28 cellular contexts compared by ENCODE assay signal in the genomic region with DNA sequence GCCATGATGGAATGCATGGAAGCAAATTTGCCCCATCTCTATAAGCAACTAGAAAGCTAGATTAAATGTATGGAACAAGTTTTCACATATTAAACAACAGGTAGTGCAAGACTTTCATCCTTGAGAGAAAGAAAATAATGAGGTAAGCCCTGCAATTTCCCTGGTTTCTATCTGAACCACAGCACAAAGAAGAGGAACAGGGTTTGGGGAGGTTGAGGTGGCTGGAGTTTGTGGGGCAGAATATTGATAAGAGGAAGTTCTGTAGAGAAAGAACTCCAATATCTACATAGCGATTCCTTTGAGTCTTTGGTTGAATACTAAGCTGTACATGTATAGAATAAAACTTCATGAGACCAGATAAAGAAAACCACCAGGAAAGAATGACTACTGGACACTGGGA.
DNase-seq lines count a peak whose midpoint lies in the region; ATAC-seq and TF ChIP-seq lines count a peak whose summit lies in the region.
"Had no signal": no experiment of that assay in that cellular context is flagged by ENCODE, and none has a peak within 500 bp of the region (broad histone marks: within the 10 kb centered on the region; RNA-seq: fewer than 3 reads in every experiment).

No MANE protein-coding gene starts in this region.

- CTCF ChIA-PET in activated CD4-positive, alpha-beta memory T cell treated with anti-CD3 and anti-CD28 coated beads, Interleukin-2, amount 10 ng/mL, durations not matched to agents 7 days and 5 days (lab: Charles Lee), result interaction anchor here (1.0 to 3.4 kb wide), 5 partner anchors 31 to 95 kb away, joined by 3 to 10 read pairs (median 5); no protein-coding TSS in a partner anchor

- no peaks in the 10 kb centered on the region for H3K27me3 Mint-ChIP-seq in natural killer cell treated with Interleukin-12 subunit alpha and Interleukin-12 subunit beta and Interleukin-15 and Interleukin-18, amount 100 ng/mL, for 72 hours
- no peaks in the 10 kb centered on the region for H3K27me3 Mint-ChIP-seq in natural killer cell (ENCODE audit: low read depth in 2 of 2)
- H3K27me3 Mint-ChIP-seq in activated CD4-positive, alpha-beta memory T cell treated with anti-CD3 and anti-CD28 coated beads, Interleukin-2, amount 10 ng/mL, durations not matched to agents 7 days and 5 days, result no peaks in the 10 kb centered on the region
- H3K27me3 Mint-ChIP-seq: activated naive CD8-positive, alpha-beta T cell treated with anti-CD3 and anti-CD28 coated beads, Interleukin-2, amount 10 ng/mL, durations not matched to agents 7 days and 5 days; stimulated activated memory B cell treated with anti-CD40 and anti-IgM and Interleukin-4, amounts not matched to agents 10 μg/mL and 1 μg/mL and 100 μg/mL, for 72 hours had no signal

- peak overlapping the region; percentile 48 for H3K4me3 Mint-ChIP-seq in natural killer cell treated with Interleukin-12 subunit alpha and Interleukin-12 subunit beta and Interleukin-15 and Interleukin-18, amount 100 ng/mL, for 72 hours
- H3K4me3 Mint-ChIP-seq in natural killer cell, result no peak overlapping the region
- no peak overlapping the region for H3K4me3 Mint-ChIP-seq in activated CD4-positive, alpha-beta memory T cell treated with anti-CD3 and anti-CD28 coated beads, Interleukin-2, amount 10 ng/mL, durations not matched to agents 7 days and 5 days
- H3K4me3 Mint-ChIP-seq: activated naive CD8-positive, alpha-beta T cell treated with anti-CD3 and anti-CD28 coated beads, Interleukin-2, amount 10 ng/mL, durations not matched to agents 7 days and 5 days; activated T-cell treated with anti-CD3 and anti-CD28 coated beads, Interleukin-2, amount 50 U/mL, for 4 hours; dendritic cell treated with granulocyte-macrophage colony-stimulating factor and Interleukin-4, amounts not matched to agents 40 ng/mL and 50 ng/mL, for 4 days; stimulated activated memory B cell treated with anti-CD40 and anti-IgM and Interleukin-4, amounts not matched to agents 10 μg/mL and 1 μg/mL and 100 μg/mL, for 72 hours had no signal

- H3K36me3 Mint-ChIP-seq in natural killer cell treated with Interleukin-12 subunit alpha and Interleukin-12 subunit beta and Interleukin-15 and Interleukin-18, amount 100 ng/mL, for 72 hours, result peaks cover 9% of the 10 kb centered on the region
- H3K36me3 Mint-ChIP-seq in natural killer cell, result no peaks in the 10 kb centered on the region
- peaks cover 7% of the 10 kb centered on the region for H3K36me3 Mint-ChIP-seq in activated CD4-positive, alpha-beta memory T cell treated with anti-CD3 and anti-CD28 coated beads, Interleukin-2, amount 10 ng/mL, durations not matched to agents 7 days and 5 days (ENCODE audit: low read depth)
- H3K36me3 Mint-ChIP-seq: stimulated activated memory B cell treated with anti-CD40 and anti-IgM and Interleukin-4, amounts not matched to agents 10 μg/mL and 1 μg/mL and 100 μg/mL, for 72 hours had no signal

- peaks cover 18 to 21% of the 10 kb centered on the region in 2 donors for H3K4me1 Mint-ChIP-seq in natural killer cell treated with Interleukin-12 subunit alpha and Interleukin-12 subunit beta and Interleukin-15 and Interleukin-18, amount 100 ng/mL, for 72 hours (ENCODE audit: low read depth in 2 of 2)
- H3K4me1 Mint-ChIP-seq in natural killer cell, result no peaks in the 10 kb centered on the region
- peaks cover 26% of the 10 kb centered on the region for H3K4me1 Mint-ChIP-seq in activated CD4-positive, alpha-beta memory T cell treated with anti-CD3 and anti-CD28 coated beads, Interleukin-2, amount 10 ng/mL, durations not matched to agents 7 days and 5 days

- ATAC-seq in natural killer cell treated with Interleukin-12 subunit alpha and Interleukin-12 subunit beta and Interleukin-15 and Interleukin-18, amount 100 ng/mL, for 72 hours, result no peak
- no peak for ATAC-seq in natural killer cell
- ATAC-seq in HG03439 (IDR thresholded peaks at IDR 0.05; ENCODE audit: unreplicated experiment), result no peak
- ATAC-seq: activated T-cell treated with anti-CD3 and anti-CD28 coated beads, Interleukin-2, amount 50 U/mL, for 4 hours; lower lobe of right lung; Panc1; psoas muscle; stimulated activated memory B cell treated with anti-CD40 and anti-IgM and Interleukin-4, amounts not matched to agents 10 μg/mL and 1 μg/mL and 100 μg/mL, for 72 hours; upper lobe of right lung had no signal

- H3K9me3 Mint-ChIP-seq in natural killer cell treated with Interleukin-12 subunit alpha and Interleukin-12 subunit beta and Interleukin-15 and Interleukin-18, amount 100 ng/mL, for 72 hours, result no peaks in the 10 kb centered on the region
- no peaks in the 10 kb centered on the region for H3K9me3 Mint-ChIP-seq in natural killer cell
- H3K9me3 Mint-ChIP-seq in activated CD4-positive, alpha-beta memory T cell treated with anti-CD3 and anti-CD28 coated beads, Interleukin-2, amount 10 ng/mL, durations not matched to agents 7 days and 5 days, result peaks cover 2% of the 10 kb centered on the region
- H3K9me3 Mint-ChIP-seq: activated naive CD8-positive, alpha-beta T cell treated with anti-CD3 and anti-CD28 coated beads, Interleukin-2, amount 10 ng/mL, durations not matched to agents 7 days and 5 days; dendritic cell treated with granulocyte-macrophage colony-stimulating factor and Interleukin-4, amounts not matched to agents 40 ng/mL and 50 ng/mL, for 4 days; stimulated activated memory B cell treated with anti-CD40 and anti-IgM and Interleukin-4, amounts not matched to agents 10 μg/mL and 1 μg/mL and 100 μg/mL, for 72 hours had no signal

- H3K27ac Mint-ChIP-seq in natural killer cell treated with Interleukin-12 subunit alpha and Interleukin-12 subunit beta and Interleukin-15 and Interleukin-18, amount 100 ng/mL, for 72 hours, result peak overlapping the region; percentile 64 to 79
- no peak overlapping the region for H3K27ac Mint-ChIP-seq in natural killer cell
- H3K27ac Mint-ChIP-seq in activated CD4-positive, alpha-beta memory T cell treated with anti-CD3 and anti-CD28 coated beads, Interleukin-2, amount 10 ng/mL, durations not matched to agents 7 days and 5 days, result peak overlapping the region; percentile 25
- H3K27ac Mint-ChIP-seq: activated naive CD8-positive, alpha-beta T cell treated with anti-CD3 and anti-CD28 coated beads, Interleukin-2, amount 10 ng/mL, durations not matched to agents 7 days and 5 days; dendritic cell treated with granulocyte-macrophage colony-stimulating factor and Interleukin-4, amounts not matched to agents 40 ng/mL and 50 ng/mL, for 4 days; stimulated activated memory B cell treated with anti-CD40 and anti-IgM and Interleukin-4, amounts not matched to agents 10 μg/mL and 1 μg/mL and 100 μg/mL, for 72 hours had no signal

- DNase-seq in natural killer cell treated with Interleukin-12 subunit alpha and Interleukin-12 subunit beta and Interleukin-15 and Interleukin-18, amount 100 ng/mL, for 72 hours (ENCODE audit: low spot score), result no peak
- DNase-seq in natural killer cell, result no peak
- peak; percentile 62 to 67 for DNase-seq in NOMO-1 (lab: John Stamatoyannopoulos, UW; ENCODE audit: unreplicated experiment in 2 of 2)
- DNase-seq in activated CD4-positive, alpha-beta memory T cell treated with anti-CD3 and anti-CD28 coated beads, Interleukin-2, amount 10 ng/mL, durations not matched to agents 7 days and 5 days, result no peak
- no peak for DNase-seq in posterior vena cava (ENCODE audit: low spot score)
- DNase-seq in NCI-H748 (lab: John Stamatoyannopoulos, UW; ENCODE audit: unreplicated experiment), result no peak
- DNase-seq: activated CD4-positive, CD25-positive, alpha-beta regulatory T cell treated with anti-CD3 and anti-CD28 coated beads, Interleukin-2, amount 50 U/mL, for 72 hours; activated naive CD8-positive, alpha-beta T cell treated with anti-CD3 and anti-CD28 coated beads, Interleukin-2, amount 10 ng/mL, durations not matched to agents 7 days and 5 days; activated T-cell treated with anti-CD3 and anti-CD28 coated beads, Interleukin-2, amount 50 U/mL, for 4 hours; C1 segment of cervical spinal cord; Caco-2; central memory CD4-positive, alpha-beta T cell; esophagus squamous epithelium; foreskin melanocyte; GF-D8; HCEC 1CT; lower lobe of right lung; NCI-H1694; psoas muscle; SHP77; sigmoid colon; stimulated activated CD4-positive, alpha-beta T cell treated with anti-CD3 and anti-CD28 coated beads, Interleukin-4, amount 100 ng/mL, for 4 hours; substantia nigra; upper lobe of right lung had no signal

- TF ChIP-seq CTCF in natural killer cell (IDR thresholded peaks at IDR 0.05), result no peak

- POLR2A ChIA-PET in activated CD4-positive, alpha-beta memory T cell treated with anti-CD3 and anti-CD28 coated beads, Interleukin-2, amount 10 ng/mL, durations not matched to agents 7 days and 5 days (lab: Charles Lee), result interaction anchor here (1.7 to 2.3 kb wide), 5 partner anchors 13 to 96 kb away, joined by 6 to 10 read pairs (median 7); partner anchors contain the start of gene CCND2

- intact Hi-C loops in natural killer cell (cut with micrococcal nuclease) (no loop called here), posterior vena cava (cut with DNase I) (no loop called here)

Comparison
In these comparisons a context has a peak if more than half of its experiments do, and no peak if none do; other contexts are left out.
1. H3K27ac Mint-ChIP-seq: peak in natural killer cell treated with Interleukin-12 subunit alpha and Interleukin-12 subunit beta and Interleukin-15 and Interleukin-18, amount 100 ng/mL, for 72 hours (2 of 2) and activated CD4-positive, alpha-beta memory T cell treated with anti-CD3 and anti-CD28 coated beads, Interleukin-2, amount 10 ng/mL, durations not matched to agents 7 days and 5 days (single experiment); none in natural killer cell (0 of 2).
2. DNase-seq: peak in NOMO-1 (2 of 2); none in natural killer cell treated with Interleukin-12 subunit alpha and Interleukin-12 subunit beta and Interleukin-15 and Interleukin-18, amount 100 ng/mL, for 72 hours (single experiment), natural killer cell (single experiment), activated CD4-positive, alpha-beta memory T cell treated with anti-CD3 and anti-CD28 coated beads, Interleukin-2, amount 10 ng/mL, durations not matched to agents 7 days and 5 days (single experiment), posterior vena cava (single experiment) and NCI-H748 (single experiment).